In the genomic region with DNA sequence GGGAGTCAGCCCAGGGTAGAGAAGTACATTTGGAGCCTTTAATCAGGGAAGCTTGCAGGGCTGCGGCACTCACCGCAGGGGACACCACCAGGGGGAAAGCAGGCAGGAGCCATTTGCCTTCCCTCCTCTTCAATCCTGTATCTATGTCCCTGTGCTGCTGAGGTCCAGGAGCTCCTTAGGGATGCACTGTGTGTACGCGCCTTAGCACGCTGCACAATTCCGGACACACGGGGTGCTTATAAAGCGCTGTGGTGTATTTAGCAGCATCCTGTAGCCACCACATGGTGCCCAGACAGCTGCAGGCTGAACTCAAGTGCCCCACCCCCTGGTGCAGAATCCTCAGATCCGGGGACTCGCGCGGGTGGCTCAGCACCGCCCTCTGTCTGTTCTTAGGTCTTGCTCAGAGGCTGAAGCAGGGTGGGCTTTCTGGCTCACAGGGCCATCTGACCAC, we compare ENCODE assay signal across 10 cellular contexts.
A peak's percentile ranks its signal among the peaks of the same experiment; 100 is the strongest.
DNase-seq lines count a peak whose midpoint lies in the region; ATAC-seq, FAIRE-seq and TF ChIP-seq lines count a peak whose summit lies in the region.
"Had no signal": no experiment of that assay in that cellular context is flagged by ENCODE, and none has a peak within 500 bp of the region (broad histone marks: within the 10 kb centered on the region; RNA-seq: fewer than 3 reads in every experiment).

No MANE protein-coding gene starts in this region.

- no peak for FAIRE-seq in D721Med (lab: Jason Lieb, UNC)
- FAIRE-seq: GM12891 had no signal

- H3K4me1 Mint-ChIP-seq in nephron progenitor cell = peaks cover 27% of the 10 kb centered on the region

- H3K27me3 Mint-ChIP-seq in nephron progenitor cell (ENCODE audit: low read depth, poor library complexity) = no peaks in the 10 kb centered on the region

- DNase-seq in D721Med (ENCODE audit: insufficient read length, low spot score) = no peak
- DNase-seq in NCI-H510A (lab: John Stamatoyannopoulos, UW) = peak; percentile 38
- DNase-seq in dorsolateral prefrontal cortex = peak in 5 of 10 donors; percentile 27 to 56 (median 46)
- DNase-seq in nephron progenitor cell = peak; percentile 56
- no peak for DNase-seq in cerebellar nuclear complex (lab: John Stamatoyannopoulos, UW)
- DNase-seq in GM10248 (ENCODE audit: extremely low spot score) = no peak
- DNase-seq in OCI-M1 (lab: John Stamatoyannopoulos, UW) = no peak

- H3K4me3 ChIP-seq in dorsolateral prefrontal cortex = peak overlapping the region in 17 of 59 donors; percentile 1 to 37 (median 21)

- no peak for ATAC-seq in GM18867 (IDR thresholded peaks at IDR 0.05; ENCODE audit: unreplicated experiment)

- H3K4me3 Mint-ChIP-seq in nephron progenitor cell = no peak overlapping the region

- H3K27ac Mint-ChIP-seq in nephron progenitor cell = no peak overlapping the region
- H3K27ac Mint-ChIP-seq: activated naive CD4-positive, alpha-beta T cell treated with anti-CD3 and anti-CD28 coated beads, Interleukin-2, amount 50 U/mL, for 72 hours had no signal

- no peaks in the 10 kb centered on the region for H3K36me3 Mint-ChIP-seq in nephron progenitor cell (ENCODE audit: low read depth)
- H3K36me3 Mint-ChIP-seq: activated naive CD4-positive, alpha-beta T cell treated with anti-CD3 and anti-CD28 coated beads, Interleukin-2, amount 50 U/mL, for 72 hours had no signal

- intact Hi-C loops in dorsolateral prefrontal cortex (cut with DNase I) = loop anchor here in 1 of 2 donors (5.0 to 10.0 kb wide), 2 partner anchors 35 to 172 kb away; no protein-coding TSS in a partner anchor

- CTCF ChIA-PET in GM10248 (lab: Yijun Ruan, JAX) = no interaction called here

- POLR2A ChIA-PET in GM10248 (lab: Yijun Ruan, JAX) = no interaction called here

- H3K27me3 ChIP-seq in dorsolateral prefrontal cortex = no peaks in the 10 kb centered on the region

- no peaks in the 10 kb centered on the region for H3K9me3 Mint-ChIP-seq in nephron progenitor cell
- H3K9me3 Mint-ChIP-seq: activated naive CD4-positive, alpha-beta T cell treated with anti-CD3 and anti-CD28 coated beads, Interleukin-2, amount 50 U/mL, for 72 hours had no signal

- H3K27ac ChIP-seq in dorsolateral prefrontal cortex = no peak overlapping the region

- peak; percentile 12 for TF ChIP-seq CTCF in D721Med (IDR thresholded peaks at IDR 0.05; ENCODE audit: insufficient read depth, missing control alignments)
- peak in 53 of 56 donors; percentile 19 to 72 (median 48) for TF ChIP-seq CTCF in dorsolateral prefrontal cortex (IDR thresholded peaks at IDR 0.05 in 54 of 56, conservative IDR thresholded peaks at IDR 0.05 in 2 of 56; ENCODE audit: low read depth in 1 of 56, partially characterized antibody in 56 of 56)
- TF ChIP-seq CTCF in nephron progenitor cell (IDR thresholded peaks at IDR 0.05) = no peak
- no peak for TF ChIP-seq CTCF in GM10248 (IDR thresholded peaks at IDR 0.05; ENCODE audit: control extremely low read depth, extremely low read depth, low read depth, missing control alignments)

Comparison
In these comparisons a context has a peak if more than half of its experiments do, and no peak if none do; other contexts are left out.
1. DNase-seq: peak in NCI-H510A (single experiment) and nephron progenitor cell (single experiment); none in D721Med (single experiment), cerebellar nuclear complex (0 of 2), GM10248 (single experiment) and OCI-M1 (single experiment).
2. CTCF ChIP-seq: peak in D721Med (single experiment) and dorsolateral prefrontal cortex (53 of 56); none in nephron progenitor cell (single experiment) and GM10248 (single experiment).